23 cellular contexts compared by ENCODE assay signal in the genomic region with DNA sequence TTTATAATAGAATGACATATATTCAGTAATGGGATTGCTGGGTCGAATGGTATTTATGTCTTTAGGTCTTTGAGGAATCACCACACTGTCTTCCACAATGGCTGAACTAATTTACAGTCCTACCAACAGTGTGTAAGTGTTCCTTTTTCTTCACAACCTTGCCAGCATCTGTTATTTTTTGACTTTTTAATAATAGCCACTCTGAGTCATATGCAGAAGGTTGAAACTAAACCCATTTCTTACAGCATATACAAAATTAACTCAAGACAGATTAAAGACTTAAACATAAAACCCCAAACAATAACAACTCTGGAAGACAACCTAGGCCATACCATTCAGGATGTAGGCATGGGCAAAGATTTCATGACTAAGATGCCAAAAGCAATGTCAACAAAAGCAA.
"Had no signal": no experiment of that assay in that cellular context is flagged by ENCODE, and none has a peak within 500 bp of the region (broad histone marks: within the 10 kb centered on the region; RNA-seq: fewer than 3 reads in every experiment).

No MANE protein-coding gene starts in this region.

- H3K27ac ChIP-seq: colonic mucosa, coronary artery, dorsolateral prefrontal cortex, epithelial cell of prostate, esophagus muscularis mucosa, esophagus squamous epithelium, foreskin keratinocyte, gastroesophageal sphincter, heart left ventricle, heart right ventricle had no signal

- H3K9me3 ChIP-seq: colonic mucosa, esophagus muscularis mucosa, esophagus squamous epithelium, gastroesophageal sphincter, heart left ventricle, heart right ventricle had no signal

- H3K4me1 ChIP-seq: colonic mucosa, esophagus muscularis mucosa, esophagus squamous epithelium, foreskin keratinocyte, gastroesophageal sphincter, heart left ventricle, heart right ventricle had no signal

- ATAC-seq: effector memory CD8-positive, alpha-beta T cell; esophagus mucosa; foreskin keratinocyte; gastroesophageal sphincter; heart left ventricle; heart right ventricle had no signal

- H3K4me3 ChIP-seq: colonic mucosa, coronary artery, dorsolateral prefrontal cortex, esophagus muscularis mucosa, esophagus squamous epithelium, gastroesophageal sphincter, heart left ventricle, heart right ventricle had no signal

- H3K36me3 ChIP-seq: colonic mucosa, esophagus muscularis mucosa, esophagus squamous epithelium, gastroesophageal sphincter, heart left ventricle, heart right ventricle had no signal

- DNase-seq: colonic mucosa; cortex of kidney; dermis blood vessel endothelial cell; dorsolateral prefrontal cortex; effector CD4-positive, alpha-beta T cell; effector CD8-positive, alpha-beta T cell; effector memory CD4-positive, alpha-beta T cell; effector memory CD8-positive, alpha-beta T cell; endodermal cell; erythroblast; esophagus squamous epithelium; foreskin fibroblast; foreskin keratinocyte; foreskin melanocyte; glutamatergic neuron; head of caudate nucleus; heart left ventricle; heart right ventricle had no signal

- H3K27me3 ChIP-seq: colonic mucosa, dorsolateral prefrontal cortex, esophagus muscularis mucosa, foreskin keratinocyte, gastroesophageal sphincter, heart left ventricle, heart right ventricle had no signal
